8 cellular contexts compared by ENCODE assay signal in the genomic region with DNA sequence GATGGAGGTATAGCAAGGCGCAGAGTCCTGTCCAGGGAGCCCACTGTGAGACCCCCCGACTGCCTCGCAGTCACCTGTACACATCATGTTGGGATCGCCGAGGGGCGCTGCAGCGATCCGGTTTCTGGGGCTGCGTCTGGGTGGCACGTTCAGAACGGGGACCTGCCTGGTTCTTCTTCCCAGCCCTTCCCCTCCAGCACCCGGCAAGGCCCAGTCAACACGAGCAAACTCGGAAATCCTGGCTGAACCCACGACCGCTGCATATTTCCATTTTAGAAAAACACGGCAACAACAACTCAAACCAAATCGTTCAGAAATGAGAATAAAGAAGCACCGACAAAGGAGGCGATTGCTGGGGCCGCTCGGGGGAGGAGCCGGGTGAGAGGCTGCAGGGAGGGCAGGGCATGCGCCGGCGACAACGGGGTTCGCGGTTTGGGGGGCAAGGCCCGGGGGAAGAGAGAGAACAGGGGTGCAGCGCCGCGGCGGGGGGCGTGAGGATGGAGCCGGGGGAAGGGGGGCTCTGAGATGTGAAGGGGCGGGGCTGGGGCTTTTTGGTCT. TPM values are rescaled to one million over a fixed set of nuclear protein-coding genes. Genes with fewer than 3 reads are reported as not detected.
DNase-seq lines count a peak whose midpoint lies in the region; ATAC-seq, FAIRE-seq and TF ChIP-seq lines count a peak whose summit lies in the region.

No MANE protein-coding gene starts in this region.

- no peak for FAIRE-seq in K562 (lab: Jason Lieb, UNC)

- H3K79me2 ChIP-seq in DOHH2 (ENCODE audit: control insufficient read depth, low read length) (peaks cover 34% of the 10 kb centered on the region), K562 (ENCODE audit: control insufficient read depth, insufficient read depth, low read length) (peaks cover 35% of the 10 kb centered on the region)

- peak overlapping the region; percentile 89 for H3K27ac Mint-ChIP-seq in T-helper 1 cell treated with Interleukin-12 subunit alpha and Interleukin-12 subunit beta and Interleukin-4 antibody, amounts not matched to agents 30 μg/mL and 1 μg/mL, for 36 hours

- H3K27ac ChIP-seq in DOHH2 (ENCODE audit: low read depth, low read length) (peak overlapping the region; percentile 44), K562 (ENCODE audit: extremely low read depth, low read depth, low read length) (peak overlapping the region; percentile 61; the same call in 2 of the 3 replicates), iPS-20b (ENCODE audit: low read length) (peak overlapping the region; percentile 76)

- no peaks in the 10 kb centered on the region for H3K9me1 ChIP-seq in K562 (ENCODE audit: control insufficient read depth, insufficient read depth, low read length)

- H3K36me3 Mint-ChIP-seq in T-helper 1 cell treated with Interleukin-12 subunit alpha and Interleukin-12 subunit beta and Interleukin-4 antibody, amounts not matched to agents 30 μg/mL and 1 μg/mL, for 36 hours (ENCODE audit: low read depth): no peaks in the 10 kb centered on the region

- H3K4me3 ChIP-seq in DOHH2 (ENCODE audit: low read length) (peak overlapping the region; percentile 99), K562 (peak overlapping the region; percentile 75), iPS-20b (ENCODE audit: low read length) (peak overlapping the region; percentile 99)

- peak overlapping the region; percentile 57 to 83 for H3K9ac ChIP-seq in K562 (ENCODE audit: insufficient read depth in 1 of 2, low read depth in 2 of 2, low read length in 2 of 2)
- H3K9ac ChIP-seq in iPS-20b (ENCODE audit: low read depth, low read length): peak overlapping the region; percentile 83; the same call in 1 of the 2 replicates

- POLR2A ChIA-PET in K562 (lab: Yijun Ruan, JAX): interaction anchor here (0.7 to 1.0 kb wide), 3 partner anchors 12 to 28 kb away, joined by 3 to 8 read pairs (median 4); a partner anchor contains a TSS

- H4K20me1 ChIP-seq in DOHH2 (ENCODE audit: control insufficient read depth, insufficient read depth, low read depth, low read length) (peaks cover 5% of the 10 kb centered on the region; the same call in 1 of the 2 replicates), K562 (replicated peaks; ENCODE audit: control insufficient read depth, insufficient read depth, low read length) (no peaks in the 10 kb centered on the region)

- CTCF ChIA-PET in K562 (lab: Yijun Ruan, JAX; ENCODE audit: low intra/inter-chr PET ratio): interaction anchor here (0.6 to 1.6 kb wide), 2 partner anchors 31 to 56 kb away, joined by 3 read pairs; no protein-coding TSS in a partner anchor

- peak overlapping the region; percentile 95 for H3K4me3 Mint-ChIP-seq in T-helper 1 cell treated with Interleukin-12 subunit alpha and Interleukin-12 subunit beta and Interleukin-4 antibody, amounts not matched to agents 30 μg/mL and 1 μg/mL, for 36 hours

- H2AFZ ChIP-seq in K562 (ENCODE audit: low read depth, low read length): peak overlapping the region; percentile 78

- in situ Hi-C loops in K562 (cut with MboI): no loop called here

- peaks cover 18% of the 10 kb centered on the region for H3K4me1 ChIP-seq in DOHH2 (ENCODE audit: control insufficient read depth, low read length)
- peaks cover 10 to 30% of the 10 kb centered on the region in 2 experiments; a peak in 4 of 5 replicates for H3K4me1 ChIP-seq in K562 (replicated peaks in 1 of 2; ENCODE audit: control insufficient read depth in 2 of 2, insufficient read depth in 2 of 2, low read length in 2 of 2)
- H3K4me1 ChIP-seq in iPS-20b (ENCODE audit: insufficient read depth, low read length): peaks cover 2% of the 10 kb centered on the region; the same call in 1 of the 2 replicates

- H3K9me3 ChIP-seq in DOHH2 (ENCODE audit: control insufficient read depth, insufficient read depth, low read length) (no peaks in the 10 kb centered on the region), K562 (replicated peaks; ENCODE audit: control insufficient read depth, insufficient read depth, low read depth, low read length) (no peaks in the 10 kb centered on the region), iPS-20b (ENCODE audit: insufficient read depth, low read depth, low read length) (no peaks in the 10 kb centered on the region)

- BruUV-seq in K562 (replicated peaks; lab: Mats Ljungman, UMichigan): TSS peak; percentile 55

- H3K9me2 ChIP-seq in DOHH2 (replicated peaks; ENCODE audit: control insufficient read depth, low read length): no peaks in the 10 kb centered on the region

- intact Hi-C loops in K562 (cut with micrococcal nuclease): loop anchor here (2.0 kb wide), 1 partner anchor 60 kb away; no protein-coding TSS in a partner anchor

- no peaks in the 10 kb centered on the region for H3K9me3 Mint-ChIP-seq in T-helper 1 cell treated with Interleukin-12 subunit alpha and Interleukin-12 subunit beta and Interleukin-4 antibody, amounts not matched to agents 30 μg/mL and 1 μg/mL, for 36 hours

- H3K27me3 Mint-ChIP-seq in T-helper 1 cell treated with Interleukin-12 subunit alpha and Interleukin-12 subunit beta and Interleukin-4 antibody, amounts not matched to agents 30 μg/mL and 1 μg/mL, for 36 hours (ENCODE audit: low read depth): peaks cover 20% of the 10 kb centered on the region

- TF ChIP-seq EP300 in K562 (IDR thresholded peaks at IDR 0.05; ENCODE audit: low read length): no peak

- H3K27me3 ChIP-seq in DOHH2 (ENCODE audit: control insufficient read depth, low read length) (peaks cover 4% of the 10 kb centered on the region; the same call in 1 of the 2 replicates), K562 (ENCODE audit: control insufficient read depth in 2 of 2, insufficient read depth in 2 of 2, low read length in 2 of 2) (peaks cover 4 to 14% of the 10 kb centered on the region in 2 experiments; a peak in 3 of 5 replicates), iPS-20b (ENCODE audit: insufficient read depth, low read length) (peaks cover 16% of the 10 kb centered on the region)

- H3F3A ChIP-seq in DOHH2 (ENCODE audit: control insufficient read depth, insufficient read depth): no peaks in the 10 kb centered on the region

- WGBS in K562 (ENCODE audit: insufficient coverage, low coverage, missing lambda C conversion rate): 1% methylated on average over 30 of the region's 37 CpGs

- TF ChIP-seq POLR2A in K562 (conservative IDR thresholded peaks at IDR 0.05): no peak

- DNase-seq in K562 (ENCODE audit: extremely low read depth in 1 of 4, low spot score in 3 of 4) (peak; percentile 51 to 63 (median 54)), kidney glomerular epithelial cell (lab: John Stamatoyannopoulos, UW) (no peak)
- peak; percentile 5 to 23 for DNase-seq in stimulated activated CD4-positive, alpha-beta T cell treated with anti-CD3 and anti-CD28 coated beads, Interleukin-12 subunit alpha, Interleukin-12 subunit beta, amount 100 ng/mL, for 24 hours (ENCODE audit: low read depth in 2 of 2)

- TF ChIP-seq RAD21 in K562 (CRISPR knock-in tag; conservative IDR thresholded peaks at IDR 0.05 in 1 of 2, IDR thresholded peaks at IDR 0.05 in 1 of 2): peak in 1 of 2 experiments; percentile 1; a peak in 1 of 4 replicates

- H3K36me3 ChIP-seq in DOHH2 (ENCODE audit: control insufficient read depth, low read length) (no peaks in the 10 kb centered on the region), K562 (ENCODE audit: control insufficient read depth, insufficient read depth, low read length) (no peaks in the 10 kb centered on the region), iPS-20b (ENCODE audit: insufficient read depth, low read depth, low read length) (no peaks in the 10 kb centered on the region)

- ATAC-seq in HG02885 (IDR thresholded peaks at IDR 0.05; ENCODE audit: poor library complexity, unreplicated experiment): peak; percentile 26
- peak; percentile 57 for ATAC-seq in K562
- no peak for ATAC-seq in GM21360 (IDR thresholded peaks at IDR 0.05; ENCODE audit: unreplicated experiment)

- peak; percentile 49 for TF ChIP-seq CTCF in DOHH2 (IDR thresholded peaks at IDR 0.05; ENCODE audit: low read depth, low read length, poor library complexity, severe bottlenecking)
- TF ChIP-seq CTCF in K562 (IDR thresholded peaks at IDR 0.05 in 2 of 3, conservative IDR thresholded peaks at IDR 0.05 in 1 of 3; ENCODE audit: insufficient read depth in 2 of 3, low read depth in 1 of 3, low read length in 3 of 3): peak; percentile 18 to 45 (median 35); a peak in 4 of 6 replicates

- peaks cover 10% of the 10 kb centered on the region for H3K4me1 Mint-ChIP-seq in T-helper 1 cell treated with Interleukin-12 subunit alpha and Interleukin-12 subunit beta and Interleukin-4 antibody, amounts not matched to agents 30 μg/mL and 1 μg/mL, for 36 hours (ENCODE audit: low read depth)

- H3K4me2 ChIP-seq in DOHH2 (ENCODE audit: low read length): peak overlapping the region; percentile 94
- H3K4me2 ChIP-seq in K562 (ENCODE audit: insufficient read depth, low read length): peak overlapping the region; percentile 85

RNA-seq across cellular contexts. Expression of a gene that starts 0.6 kb away (rescaled TPM):
- 41.6 and 67.8 TPM in 2 replicates for total RNA-seq in K562 (2011; cell fraction: chromatin; rRNA removed; ENCODE audit: low replicate concordance)
- 17.2 and 22.9 TPM in 2 replicates for total RNA-seq in K562 (2011; cell fraction: nucleolus; rRNA removed)
- total RNA-seq in K562 (2011; cell fraction: nucleoplasm; rRNA removed): 32.9 and 33.4 TPM in 2 replicates
- total RNA-seq in K562 (2014; rRNA removed): 19.7 and 20.5 TPM in 2 replicates
- total RNA-seq in K562 (2014; rRNA removed; fragmentation: Illumina TruSeq; extraction: Trizol): 31.5 and 36.4 TPM in 2 replicates
- 38.6 and 39.9 TPM in 2 replicates for total RNA-seq in K562 (2015; rRNA removed; fragmentation: Illumina TruSeq; extraction: Trizol)
- total RNA-seq in K562 (2021): 26.4 and 27.7 TPM in 2 replicates
- polyA plus RNA-seq in K562 (2011; rRNA removed): 41.2 and 45.7 TPM in 2 replicates
- polyA plus RNA-seq in K562 (2011; cell fraction: cytosol; rRNA removed): 14.2 and 29.2 TPM in 2 replicates
- 21.6 and 41.6 TPM in 2 replicates for polyA plus RNA-seq in K562 (2011; cell fraction: nucleus; rRNA removed)
- polyA plus RNA-seq in K562 (2012): 30.0 and 50.6 TPM in 2 replicates
- polyA plus RNA-seq in K562 (2014; fragmentation: Illumina TruSeq; extraction: Trizol): 24.1 and 26.9 TPM in 2 replicates
- polyA plus RNA-seq in K562 (2014; fragmentation: Nextera tagmentation; extraction: Ambion mirVana): 10 to 100 TPM; 14.8 to 16.3 TPM
- 25.8 and 31.0 TPM in 2 replicates for polyA plus RNA-seq in K562 (2014; rRNA removed)
- 44.1 and 45.6 TPM in 2 replicates for polyA minus RNA-seq in K562 (2011; rRNA and poly(A)+ RNA removed)
- 13.4 and 18.9 TPM in 2 replicates for polyA minus RNA-seq in K562 (2011; cell fraction: cytosol; rRNA and poly(A)+ RNA removed)
- 8.1 and 13.8 TPM in 2 replicates for polyA minus RNA-seq in K562 (2011; cell fraction: nucleus; rRNA and poly(A)+ RNA removed)

RNA-seq across cellular contexts. Expression of a gene that starts 0.7 kb away (rescaled TPM):
- total RNA-seq in K562 (2011; cell fraction: chromatin; rRNA removed; ENCODE audit: low replicate concordance): not detected in 2 replicates
- not detected in 2 replicates for total RNA-seq in K562 (2011; cell fraction: nucleolus; rRNA removed)
- total RNA-seq in K562 (2011; cell fraction: nucleoplasm; rRNA removed): not detected in 2 replicates
- total RNA-seq in K562 (2014; rRNA removed) (not detected in 2 replicates), K562 (2014; rRNA removed; fragmentation: Illumina TruSeq; extraction: Trizol) (not detected in 2 replicates), K562 (2015; rRNA removed; fragmentation: Illumina TruSeq; extraction: Trizol) (not detected in 2 replicates), K562 (2021) (not detected in 2 replicates)
- polyA plus RNA-seq in K562 (2011; rRNA removed) (not detected in 2 replicates), K562 (2014; fragmentation: Illumina TruSeq; extraction: Trizol) (not detected in 2 replicates), K562 (2014; fragmentation: Nextera tagmentation; extraction: Ambion mirVana) (not detected), K562 (2014; rRNA removed) (0.01 and 0.23 TPM in 2 replicates)
- polyA plus RNA-seq in K562 (2011; cell fraction: cytosol; rRNA removed): 0.03 TPM in 1 of 2 replicates, not detected in the other
- 0.04 and 0.20 TPM in 2 replicates for polyA plus RNA-seq in K562 (2011; cell fraction: nucleus; rRNA removed)
- polyA plus RNA-seq in K562 (2012): 0.14 and 0.18 TPM in 2 replicates
- polyA minus RNA-seq in K562 (2011; rRNA and poly(A)+ RNA removed): not detected in 2 replicates
- not detected in 2 replicates for polyA minus RNA-seq in K562 (2011; cell fraction: cytosol; rRNA and poly(A)+ RNA removed)
- polyA minus RNA-seq in K562 (2011; cell fraction: nucleus; rRNA and poly(A)+ RNA removed): not detected in 2 replicates

RNA-seq across cellular contexts. Expression of a gene that starts 27.6 kb away (rescaled TPM):
- 203 and 232 TPM in 2 replicates for total RNA-seq in K562 (2011; cell fraction: chromatin; rRNA removed; ENCODE audit: low replicate concordance)
- 178 and 187 TPM in 2 replicates for total RNA-seq in K562 (2011; cell fraction: nucleolus; rRNA removed)
- 182 and 207 TPM in 2 replicates for total RNA-seq in K562 (2011; cell fraction: nucleoplasm; rRNA removed)
- total RNA-seq in K562 (2014; rRNA removed) (43.8 and 50.9 TPM in 2 replicates), K562 (2014; rRNA removed; fragmentation: Illumina TruSeq; extraction: Trizol) (31.7 and 32.0 TPM in 2 replicates), K562 (2015; rRNA removed; fragmentation: Illumina TruSeq; extraction: Trizol) (35.7 and 40.3 TPM in 2 replicates), K562 (2021) (46.6 and 53.9 TPM in 2 replicates)
- polyA plus RNA-seq in K562 (2011; rRNA removed) (47.5 and 57.6 TPM in 2 replicates), K562 (2014; fragmentation: Illumina TruSeq; extraction: Trizol) (47.5 and 50.6 TPM in 2 replicates), K562 (2014; fragmentation: Nextera tagmentation; extraction: Ambion mirVana) (1 to 10 TPM; 2.8 to 4.3 TPM), K562 (2014; rRNA removed) (47.3 and 52.6 TPM in 2 replicates)
- 34.2 and 40.0 TPM in 2 replicates for polyA plus RNA-seq in K562 (2011; cell fraction: cytosol; rRNA removed)
- 123 and 127 TPM in 2 replicates for polyA plus RNA-seq in K562 (2011; cell fraction: nucleus; rRNA removed)
- polyA plus RNA-seq in K562 (2012): 53.2 and 68.8 TPM in 2 replicates
- 74.1 and 90.4 TPM in 2 replicates for polyA minus RNA-seq in K562 (2011; rRNA and poly(A)+ RNA removed)
- 38.7 and 55.3 TPM in 2 replicates for polyA minus RNA-seq in K562 (2011; cell fraction: cytosol; rRNA and poly(A)+ RNA removed)
- 101 and 126 TPM in 2 replicates for polyA minus RNA-seq in K562 (2011; cell fraction: nucleus; rRNA and poly(A)+ RNA removed)

RNA-seq across cellular contexts. Expression of a gene that starts 42.5 kb away (rescaled TPM):
- 116 and 351 TPM in 2 replicates for total RNA-seq in K562 (2011; cell fraction: chromatin; rRNA removed; ENCODE audit: low replicate concordance)
- total RNA-seq in K562 (2011; cell fraction: nucleolus; rRNA removed): 244 and 250 TPM in 2 replicates
- total RNA-seq in K562 (2011; cell fraction: nucleoplasm; rRNA removed): 152 and 153 TPM in 2 replicates
- total RNA-seq in K562 (2014; rRNA removed) (26.2 and 43.0 TPM in 2 replicates), K562 (2014; rRNA removed; fragmentation: Illumina TruSeq; extraction: Trizol) (7.9 and 9.8 TPM in 2 replicates), K562 (2015; rRNA removed; fragmentation: Illumina TruSeq; extraction: Trizol) (22.3 and 23.0 TPM in 2 replicates), K562 (2021) (46.6 and 55.0 TPM in 2 replicates)
- polyA plus RNA-seq in K562 (2011; rRNA removed) (16.7 and 31.2 TPM in 2 replicates), K562 (2014; fragmentation: Illumina TruSeq; extraction: Trizol) (21.0 and 35.4 TPM in 2 replicates), K562 (2014; fragmentation: Nextera tagmentation; extraction: Ambion mirVana) (1 to 10 TPM; 1.5 TPM), K562 (2014; rRNA removed) (64.8 and 74.8 TPM in 2 replicates)
- 19.9 and 24.5 TPM in 2 replicates for polyA plus RNA-seq in K562 (2011; cell fraction: cytosol; rRNA removed)
- polyA plus RNA-seq in K562 (2011; cell fraction: nucleus; rRNA removed): 377 and 587 TPM in 2 replicates
- polyA plus RNA-seq in K562 (2012): 49.7 and 55.2 TPM in 2 replicates
- 15.9 and 16.8 TPM in 2 replicates for polyA minus RNA-seq in K562 (2011; rRNA and poly(A)+ RNA removed)
- polyA minus RNA-seq in K562 (2011; cell fraction: cytosol; rRNA and poly(A)+ RNA removed): 12.5 and 15.9 TPM in 2 replicates
- 100 and 102 TPM in 2 replicates for polyA minus RNA-seq in K562 (2011; cell fraction: nucleus; rRNA and poly(A)+ RNA removed)

RNA-seq across cellular contexts. Expression of a gene that starts 46.6 kb away (rescaled TPM):
- not detected in 2 replicates for total RNA-seq in K562 (2011; cell fraction: chromatin; rRNA removed; ENCODE audit: low replicate concordance)
- not detected in 2 replicates for total RNA-seq in K562 (2011; cell fraction: nucleolus; rRNA removed)
- total RNA-seq in K562 (2011; cell fraction: nucleoplasm; rRNA removed): not detected in 2 replicates
- total RNA-seq in K562 (2014; rRNA removed): not detected in 2 replicates
- total RNA-seq in K562 (2014; rRNA removed; fragmentation: Illumina TruSeq; extraction: Trizol): not detected in 2 replicates
- not detected in 2 replicates for total RNA-seq in K562 (2015; rRNA removed; fragmentation: Illumina TruSeq; extraction: Trizol)
- not detected in 2 replicates for total RNA-seq in K562 (2021)
- polyA plus RNA-seq in K562 (2011; rRNA removed): not detected in 2 replicates
- polyA plus RNA-seq in K562 (2011; cell fraction: cytosol; rRNA removed): not detected in 2 replicates
- not detected in 2 replicates for polyA plus RNA-seq in K562 (2011; cell fraction: nucleus; rRNA removed)
- polyA plus RNA-seq in K562 (2012): not detected in 2 replicates
- polyA plus RNA-seq in K562 (2014; fragmentation: Illumina TruSeq; extraction: Trizol): not detected in 2 replicates
- not detected for polyA plus RNA-seq in K562 (2014; fragmentation: Nextera tagmentation; extraction: Ambion mirVana)
- polyA plus RNA-seq in K562 (2014; rRNA removed): 0.07 TPM in 1 of 2 replicates, not detected in the other
- not detected in 2 replicates for polyA minus RNA-seq in K562 (2011; rRNA and poly(A)+ RNA removed)
- polyA minus RNA-seq in K562 (2011; cell fraction: cytosol; rRNA and poly(A)+ RNA removed): not detected in 2 replicates
- not detected in 2 replicates for polyA minus RNA-seq in K562 (2011; cell fraction: nucleus; rRNA and poly(A)+ RNA removed)
